ENCODE assay signal across 9 cellular contexts in genomic region chr5:139343476-139343875, GRCh38. TPM values are rescaled to one million over a fixed set of nuclear protein-coding genes. Genes with fewer than 3 reads are reported as not detected.
DNase-seq lines count a peak whose midpoint lies in the region; ATAC-seq, FAIRE-seq and TF ChIP-seq lines count a peak whose summit lies in the region.
"Had no signal": no experiment of that assay in that cellular context is flagged by ENCODE, and none has a peak within 500 bp of the region (broad histone marks: within the 10 kb centered on the region; RNA-seq: fewer than 3 reads in every experiment).

No MANE protein-coding gene starts in this region.

- intact Hi-C loops in left ventricle myocardium superior (cut with micrococcal nuclease) = no loop called here
- intact Hi-C loops in kidney (cut with DNase I) = no loop called here
- intact Hi-C loops in tibial artery (cut with DNase I; ENCODE audit: low total_unique reads) = loop anchor here (5.0 kb wide), 1 partner anchor 51 kb away; the partner anchor contains the start of gene MATR3

- H3K4me1 Mint-ChIP-seq in activated naive CD8-positive, alpha-beta T cell (ENCODE audit: low read depth) = peaks cover 58% of the 10 kb centered on the region

- peaks cover 7% of the 10 kb centered on the region for H3K36me3 Mint-ChIP-seq in activated naive CD8-positive, alpha-beta T cell

- H3K36me3 ChIP-seq in cardiac muscle cell (no peaks in the 10 kb centered on the region), kidney (ENCODE audit: control insufficient read depth in 1 of 2, insufficient read depth in 2 of 2, low read length in 2 of 2) (no peaks in the 10 kb centered on the region), tibial artery (peaks cover 0 to 6% (median 0%) of the 10 kb centered on the region in 3 donors)

- FAIRE-seq in kidney (lab: Jason Lieb, UNC) (no peak), D721Med (lab: Jason Lieb, UNC) (no peak)

- peak overlapping the region; percentile 98 for H3K4me3 Mint-ChIP-seq in activated naive CD8-positive, alpha-beta T cell

- no peaks in the 10 kb centered on the region for H3K9me3 ChIP-seq in cardiac muscle cell (ENCODE audit: low read depth)
- no peaks in the 10 kb centered on the region for H3K9me3 ChIP-seq in kidney (ENCODE audit: control insufficient read depth in 1 of 2, low read length in 2 of 2)
- no peaks in the 10 kb centered on the region for H3K9me3 ChIP-seq in tibial artery

- H3K9me3 Mint-ChIP-seq in activated naive CD8-positive, alpha-beta T cell (ENCODE audit: low read depth) = no peaks in the 10 kb centered on the region

- peak overlapping the region; percentile 98 for H3K27ac ChIP-seq in cardiac muscle cell
- H3K27ac ChIP-seq in kidney (ENCODE audit: low read depth in 2 of 2, low read length in 2 of 2) = no peak overlapping the region
- peak overlapping the region in 1 of 2 donors; percentile 98 for H3K27ac ChIP-seq in tibial artery

- H3K9ac ChIP-seq in kidney (ENCODE audit: low read length in 2 of 2) = peak overlapping the region in 1 of 2 donors; percentile 99

- H3K4me3 ChIP-seq in cardiac muscle cell = peak overlapping the region; percentile 75
- H3K4me3 ChIP-seq in kidney (ENCODE audit: low read length in 2 of 2) = peak overlapping the region; percentile 90 to 99
- peak overlapping the region; percentile 77 to 92 for H3K4me3 ChIP-seq in tibial artery

- TF ChIP-seq CTCF in cardiac muscle cell (IDR thresholded peaks at IDR 0.05; ENCODE audit: low read depth, low read length) (no peak), kidney (IDR thresholded peaks at IDR 0.05; ENCODE audit: borderline replicate concordance, extremely low read depth, insufficient read depth) (no peak), tibial artery (IDR thresholded peaks at IDR 0.05) (no peak), D721Med (IDR thresholded peaks at IDR 0.05; ENCODE audit: insufficient read depth, missing control alignments) (no peak)

- H3K27ac Mint-ChIP-seq in activated naive CD8-positive, alpha-beta T cell = peak overlapping the region; percentile 99

- no peak for DNase-seq in cardiac muscle cell (ENCODE audit: low read depth in 1 of 2, low spot score in 1 of 2)
- no peak for DNase-seq in left ventricle myocardium superior
- DNase-seq in kidney = no peak
- no peak for DNase-seq in tibial artery
- no peak for DNase-seq in AG08396 (ENCODE audit: low spot score)
- no peak for DNase-seq in D721Med (ENCODE audit: insufficient read length, low spot score)
- DNase-seq: KG1 had no signal

- no peaks in the 10 kb centered on the region for H3K27me3 Mint-ChIP-seq in activated naive CD8-positive, alpha-beta T cell

- H3K4me1 ChIP-seq in cardiac muscle cell (ENCODE audit: low read depth) (peaks cover 12% of the 10 kb centered on the region), kidney (ENCODE audit: control insufficient read depth in 1 of 2, insufficient read depth in 1 of 2, low read depth in 1 of 2, low read length in 2 of 2) (peaks cover 7 to 13% of the 10 kb centered on the region in 2 donors), tibial artery (peaks cover 0 to 44% (median 20%) of the 10 kb centered on the region in 4 donors)

- ATAC-seq in left ventricle myocardium superior (no peak), GM18861 (IDR thresholded peaks at IDR 0.05; ENCODE audit: unreplicated experiment) (no peak)

- H3K27me3 ChIP-seq in cardiac muscle cell = no peaks in the 10 kb centered on the region
- no peaks in the 10 kb centered on the region for H3K27me3 ChIP-seq in tibial artery

RNA-seq across cellular contexts. Expression of gene PAIP2, which starts 1.8 kb away (rescaled TPM):
- total RNA-seq in cardiac muscle cell (88.3 and 93.1 TPM in 2 replicates), left ventricle myocardium superior (136 TPM), kidney (68.0 TPM)
- polyA plus RNA-seq in cardiac muscle cell (220 and 243 TPM in 2 replicates), kidney (ENCODE audit: insufficient read depth, low read depth, low replicate concordance) (121 TPM)

RNA-seq across cellular contexts. Expression of gene SLC23A1, which starts 39.6 kb away (rescaled TPM):
- total RNA-seq in cardiac muscle cell = 0.81 TPM in 1 of 2 replicates, not detected in the other
- polyA plus RNA-seq in cardiac muscle cell = 0.06 and 0.37 TPM in 2 replicates
- total RNA-seq in left ventricle myocardium superior = not detected
- 3.5 TPM for total RNA-seq in kidney
- polyA plus RNA-seq in kidney (ENCODE audit: insufficient read depth, low read depth, low replicate concordance) = 31.9 TPM

RNA-seq across cellular contexts. Expression of gene MZB1, which starts 46.2 kb away (rescaled TPM):
- total RNA-seq in cardiac muscle cell (2.3 and 5.3 TPM in 2 replicates), left ventricle myocardium superior (1.6 TPM), kidney (49.6 TPM)
- polyA plus RNA-seq in cardiac muscle cell (1.3 and 4.0 TPM in 2 replicates), kidney (ENCODE audit: insufficient read depth, low read depth, low replicate concordance) (1.2 TPM)

RNA-seq across cellular contexts. Expression of gene MATR3, which starts 49.9 kb away (rescaled TPM):
- total RNA-seq in cardiac muscle cell (237 and 293 TPM in 2 replicates), left ventricle myocardium superior (121 TPM), kidney (215 TPM)
- polyA plus RNA-seq in cardiac muscle cell (344 and 399 TPM in 2 replicates), kidney (ENCODE audit: insufficient read depth, low read depth, low replicate concordance) (124 TPM)

RNA-seq across cellular contexts. Expression of gene PROB1, which starts 51.4 kb away (rescaled TPM):
- total RNA-seq in cardiac muscle cell (22.2 and 42.5 TPM in 2 replicates), left ventricle myocardium superior (56.5 TPM), kidney (3.8 TPM)
- polyA plus RNA-seq in cardiac muscle cell (15.2 and 20.5 TPM in 2 replicates), kidney (ENCODE audit: insufficient read depth, low read depth, low replicate concordance) (1.5 TPM)
